In genomic region chr14:38101679-38102078, GRCh38 we compare ENCODE assay signal across 7 cellular contexts.
"Had no signal": no experiment of that assay in that cellular context is flagged by ENCODE, and none has a peak within 500 bp of the region (broad histone marks: within the 10 kb centered on the region; RNA-seq: fewer than 3 reads in every experiment).

No MANE protein-coding gene starts in this region.

- H3K27ac ChIP-seq: HL-60 had no signal

- H3K4me3 ChIP-seq: GM23338, HAP-1 had no signal

- H3K4me2 ChIP-seq: GM23338 had no signal

- H3K4me1 ChIP-seq: HAP-1 had no signal

- H3K36me3 ChIP-seq: HAP-1 had no signal

- ATAC-seq: GM23338, HCT116, HepG2 had no signal

- H2AFZ ChIP-seq: GM23338 had no signal

- H3K9me3 ChIP-seq: HAP-1 had no signal

- DNase-seq: H7, HFFc6 had no signal

- FAIRE-seq: HepG2 had no signal
